ENCODE assay signal across 10 cellular contexts in genomic region chr2:235889302-235889630, GRCh38.
"Had no signal": no experiment of that assay in that cellular context is flagged by ENCODE, and none has a peak within 500 bp of the region (broad histone marks: within the 10 kb centered on the region; RNA-seq: fewer than 3 reads in every experiment).

No MANE protein-coding gene starts in this region.

- H3K4me1 Mint-ChIP-seq: GM23338, H9 had no signal

- H3K27ac Mint-ChIP-seq: GM23338, H9, HFFc6 had no signal

- FAIRE-seq: H1, H54 had no signal

- H3K4me3 Mint-ChIP-seq: GM23338, H9, HFFc6 had no signal

- H2AFZ ChIP-seq: GM23248, GM23338 had no signal

- ATAC-seq: GM23338, HCT116 had no signal

- H3K9me3 ChIP-seq: HAP-1 had no signal

- H3K4me1 ChIP-seq: HAP-1 had no signal

- H3K9me3 Mint-ChIP-seq: GM23338, H9, HFFc6 had no signal

- H3K9ac ChIP-seq: GM23248 had no signal

- H3K4me2 ChIP-seq: GM23338 had no signal

- H3K4me3 ChIP-seq: GM23248, GM23338, HAP-1 had no signal

- H3K36me3 ChIP-seq: HAP-1 had no signal

- DNase-seq: GM23248, GOT3, H9, HCEC 1CT, HFFc6 had no signal

- H3K27ac ChIP-seq: GM23248 had no signal
